Comparison of ENCODE assay signal across 1 cellular context in the genomic region with DNA sequence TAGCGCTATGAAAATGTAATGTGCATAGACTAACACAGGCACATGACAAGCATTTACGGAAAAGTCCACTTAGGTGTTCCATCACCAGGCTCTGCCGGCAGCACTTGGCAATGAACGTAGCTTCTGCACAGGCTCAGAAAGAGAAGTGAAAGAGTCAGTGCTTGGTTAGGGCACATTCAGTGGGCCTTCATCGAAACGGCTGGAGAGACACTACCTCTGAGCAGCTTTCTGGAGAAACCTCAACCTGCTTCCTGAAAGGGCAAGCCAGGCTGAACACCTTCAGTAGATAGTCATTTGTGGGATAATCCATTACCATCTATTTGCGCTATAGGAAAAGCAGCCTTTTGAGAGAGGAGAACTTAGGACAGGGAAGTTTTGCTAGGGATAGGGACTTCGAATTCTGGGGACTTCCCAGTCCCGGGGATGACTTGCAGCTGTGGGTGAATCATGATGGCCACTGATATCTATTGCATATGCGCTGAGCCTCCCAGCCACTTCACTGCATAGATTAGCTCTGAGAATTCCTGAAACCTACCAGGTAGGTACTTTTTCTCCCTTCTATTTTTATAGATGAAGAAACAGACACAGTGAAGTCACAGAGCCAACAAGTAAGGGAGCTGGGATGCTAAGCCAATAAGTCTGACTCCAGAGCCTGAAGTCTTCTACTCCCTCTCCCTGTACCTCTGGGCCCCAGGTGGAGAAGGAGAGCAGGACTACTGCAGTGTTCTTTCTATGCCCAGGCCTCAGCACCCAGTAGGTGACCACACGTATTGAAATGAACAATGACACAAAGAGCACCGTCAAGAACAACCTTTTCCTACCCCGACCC.
A peak's percentile ranks its signal among the peaks of the same experiment; 100 is the strongest.
TF ChIP-seq lines count a peak whose summit lies in the region.

No MANE protein-coding gene starts in this region.

TF ChIP-seq in K562, 482 proteins besides CTCF, POLR2A, EP300 and RAD21:
- TF ChIP-seq MAFG (tag; conservative IDR thresholded peaks at IDR 0.05) (0 out of 2 replicates have a peak, but pooled peaks have one; percentile 4), MBD1 (CRISPR knock-in tag; IDR thresholded peaks at IDR 0.05) (no peak), FOSL1 (tag; conservative IDR thresholded peaks at IDR 0.05) (peak; percentile 38; the same call in 1 of the 2 replicates)
